ENCODE assay signal across 17 cellular contexts in the genomic region with DNA sequence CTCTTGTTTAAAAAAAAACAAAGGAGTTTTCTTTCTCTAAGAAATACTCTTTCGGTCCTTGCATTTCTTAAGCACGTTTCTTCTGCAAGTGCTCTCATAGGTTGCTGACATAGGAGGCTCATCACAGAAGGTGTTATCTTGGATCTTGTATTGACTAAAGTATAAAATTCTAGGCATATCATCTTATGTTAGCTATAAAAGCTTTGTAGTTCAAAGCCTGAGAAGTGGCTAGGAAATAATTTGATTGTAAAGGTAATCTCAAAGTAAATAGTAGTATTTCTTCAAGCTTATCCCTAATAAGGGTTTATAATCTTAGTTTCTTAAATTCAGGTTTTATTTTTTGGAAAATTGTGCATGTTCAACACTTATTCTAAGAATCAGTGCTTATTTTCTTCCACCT.
DNase-seq lines count a peak whose midpoint lies in the region; ATAC-seq and TF ChIP-seq lines count a peak whose summit lies in the region.
"Had no signal": no experiment of that assay in that cellular context is flagged by ENCODE, and none has a peak within 500 bp of the region (broad histone marks: within the 10 kb centered on the region; RNA-seq: fewer than 3 reads in every experiment).

No MANE protein-coding gene starts in this region.

- H3K4me3 ChIP-seq in HCT116 (replicated peaks in 1 of 2; ENCODE audit: low read depth in 1 of 2, low read length in 2 of 2) (no peak overlapping the region), LNCaP clone FGC (ENCODE audit: low read depth, low read length) (no peak overlapping the region), hepatocyte (no peak overlapping the region), neuronal stem cell (ENCODE audit: low read length in 2 of 2) (no peak overlapping the region)
- H3K4me3 ChIP-seq: GM23248 had no signal

- no peaks in the 10 kb centered on the region for H3K79me2 ChIP-seq in HCT116 (ENCODE audit: insufficient read depth, low read length)
- H3K79me2 ChIP-seq in hepatocyte: no peaks in the 10 kb centered on the region

- CTCF ChIA-PET in HCT116 (lab: Charles Lee): no interaction called here

- H3K27ac ChIP-seq in HCT116 (ENCODE audit: low read depth, low read length) (no peak overlapping the region), hepatocyte (no peak overlapping the region), neuronal stem cell (replicated peaks; ENCODE audit: low read length) (no peak overlapping the region)
- H3K27ac ChIP-seq: GM23248 had no signal

- TF ChIP-seq RAD21 in HCT116 (IDR thresholded peaks at IDR 0.05; ENCODE audit: low read depth): no peak

- H3K4me1 ChIP-seq in HCT116 (ENCODE audit: control insufficient read depth in 1 of 2, insufficient read depth in 2 of 2, low read length in 2 of 2): no peaks in the 10 kb centered on the region
- H3K4me1 ChIP-seq in hepatocyte (ENCODE audit: insufficient read depth): no peaks in the 10 kb centered on the region
- peaks cover 0 to 3% of the 10 kb centered on the region in 2 donors for H3K4me1 ChIP-seq in neuronal stem cell (ENCODE audit: control insufficient read depth in 2 of 2, insufficient read depth in 1 of 2, low read depth in 1 of 2, low read length in 2 of 2)

- no peak overlapping the region for H3K18ac ChIP-seq in neuronal stem cell (ENCODE audit: low read length)

- no peaks in the 10 kb centered on the region for H3K9me3 ChIP-seq in HCT116 (ENCODE audit: control insufficient read depth in 1 of 2, insufficient read depth in 1 of 2, low read depth in 1 of 2, low read length in 2 of 2)
- no peaks in the 10 kb centered on the region for H3K9me3 ChIP-seq in hepatocyte (ENCODE audit: low read depth)
- H3K9me3 ChIP-seq in neuronal stem cell (replicated peaks in 1 of 2; ENCODE audit: control insufficient read depth in 2 of 2, insufficient read depth in 1 of 2, low read depth in 1 of 2, low read length in 2 of 2): no peaks in the 10 kb centered on the region

- H2BK120ac ChIP-seq in neuronal stem cell (ENCODE audit: low read depth, low read length): no peak overlapping the region

- H4K91ac ChIP-seq in neuronal stem cell (ENCODE audit: low read depth, low read length, poor library complexity): no peak overlapping the region

- TF ChIP-seq CTCF in HCT116 (IDR thresholded peaks at IDR 0.05 in 2 of 3, conservative IDR thresholded peaks at IDR 0.05 in 1 of 3; ENCODE audit: borderline replicate concordance in 1 of 3, insufficient read depth in 1 of 3, low read depth in 2 of 3, low read length in 2 of 3) (no peak), LNCaP clone FGC (IDR thresholded peaks at IDR 0.05; ENCODE audit: control insufficient read depth, extremely low read depth, insufficient read depth) (no peak), hepatocyte (IDR thresholded peaks at IDR 0.05; ENCODE audit: poor library complexity) (no peak)

- H4K8ac ChIP-seq in neuronal stem cell (ENCODE audit: low read depth, low read length): no peak overlapping the region

- H3K14ac ChIP-seq in neuronal stem cell (ENCODE audit: low read length): no peak overlapping the region

- no peaks in the 10 kb centered on the region for H3K27me3 ChIP-seq in HCT116 (ENCODE audit: insufficient read depth, low read length)
- H3K27me3 ChIP-seq in hepatocyte: peaks cover 3% of the 10 kb centered on the region
- no peaks in the 10 kb centered on the region for H3K27me3 ChIP-seq in neuronal stem cell (ENCODE audit: control insufficient read depth in 3 of 3, insufficient read depth in 3 of 3, low read depth in 1 of 3, low read length in 3 of 3)

- no peaks in the 10 kb centered on the region for H3K79me1 ChIP-seq in neuronal stem cell (ENCODE audit: low read depth, low read length)

- H4K20me1 ChIP-seq in HCT116 (ENCODE audit: insufficient read depth): no peaks in the 10 kb centered on the region
- no peaks in the 10 kb centered on the region for H4K20me1 ChIP-seq in hepatocyte (ENCODE audit: insufficient read depth, poor library complexity, severe bottlenecking)

- no peak overlapping the region for H2BK12ac ChIP-seq in neuronal stem cell (ENCODE audit: low read length)

- DNase-seq in HCT116 (ENCODE audit: low read depth, low spot score) (no peak), LNCaP clone FGC (ENCODE audit: low read depth) (peak; percentile 17), hepatocyte (ENCODE audit: low spot score) (peak; percentile 13), neuronal stem cell (ENCODE audit: low spot score) (no peak), RKO (ENCODE audit: low spot score) (no peak), NK-92 (lab: John Stamatoyannopoulos, UW; ENCODE audit: unreplicated experiment) (no peak)
- DNase-seq: C1 segment of cervical spinal cord; Calu3; CD4-positive, alpha-beta memory T cell; COR-L47; DMS153; DND-41; GM23248; H7; HCEC 1CT; HFFc6 had no signal

- no peak overlapping the region for H3K4ac ChIP-seq in neuronal stem cell (ENCODE audit: low read length)

- no peak overlapping the region for H2BK15ac ChIP-seq in neuronal stem cell (ENCODE audit: low read length)

- H2AK5ac ChIP-seq in neuronal stem cell (ENCODE audit: low read depth, low read length): no peak overlapping the region

- H3K9ac ChIP-seq in HCT116 (ENCODE audit: low read length) (no peak overlapping the region), neuronal stem cell (ENCODE audit: low read depth, low read length, poor library complexity) (no peak overlapping the region)
- H3K9ac ChIP-seq: GM23248 had no signal

- WGBS in hepatocyte (ENCODE audit: low lambda C conversion rate, missing lambda C conversion rate): 26% methylated on average over 2 of the region's 2 CpGs
- no CpG with 5 or more reads among the region's 2 CpGs for WGBS in neuronal stem cell (ENCODE audit: extremely low coverage in 2 of 2, insufficient read length in 2 of 2, insufficient replicate concordance in 1 of 2), 2 donors

- POLR2A ChIA-PET in HCT116 (lab: Charles Lee): no interaction called here

- RAD21 ChIA-PET in HCT116 (lab: Charles Lee; ENCODE audit: low non-redundant PET in 1 of 2, low total read pairs in 2 of 2, uncharacterized antibody in 2 of 2, unreplicated experiment in 2 of 2): no interaction called here

- BruUV-seq in HCT116 (replicated peaks; lab: Mats Ljungman, UMichigan): no TSS peak

- H3K36me3 ChIP-seq in HCT116 (ENCODE audit: control insufficient read depth in 1 of 2, insufficient read depth in 2 of 2, low read length in 2 of 2) (no peaks in the 10 kb centered on the region), hepatocyte (replicated peaks; ENCODE audit: insufficient read depth, low read depth) (no peaks in the 10 kb centered on the region), neuronal stem cell (replicated peaks in 1 of 2; ENCODE audit: control insufficient read depth in 2 of 2, insufficient read depth in 2 of 2, low read length in 2 of 2) (no peaks in the 10 kb centered on the region)

- H2BK5ac ChIP-seq in neuronal stem cell (ENCODE audit: low read length): no peak overlapping the region

- no peak overlapping the region for H3K23ac ChIP-seq in neuronal stem cell (ENCODE audit: low read depth, low read length, poor library complexity)

- TF ChIP-seq POLR2A in HCT116 (IDR thresholded peaks at IDR 0.05; ENCODE audit: borderline replicate concordance, extremely low read depth, insufficient read depth, insufficient read length): no peak

- intact Hi-C loops in HCT116 (cut with micrococcal nuclease): no loop called here

- H3K9me2 ChIP-seq in HCT116 (ENCODE audit: insufficient read depth) (no peaks in the 10 kb centered on the region), hepatocyte (replicated peaks; ENCODE audit: insufficient read depth) (no peaks in the 10 kb centered on the region)

- H2AFZ ChIP-seq in HCT116 (ENCODE audit: low read depth, low read length, poor library complexity, severe bottlenecking) (peak overlapping the region; percentile 29), hepatocyte (no peak overlapping the region), neuronal stem cell (ENCODE audit: low read length) (peak overlapping the region; percentile 68)
- H2AFZ ChIP-seq: GM23248 had no signal

- ATAC-seq in HCT116 (no peak), GM21737 (IDR thresholded peaks at IDR 0.05; ENCODE audit: unreplicated experiment) (no peak)

- H3K4me2 ChIP-seq in HCT116 (ENCODE audit: low read length) (no peak overlapping the region), hepatocyte (no peak overlapping the region), neuronal stem cell (ENCODE audit: insufficient read depth, low read length, poor library complexity, severe bottlenecking) (no peak overlapping the region)

TF ChIP-seq in HCT116, 20 proteins besides CTCF, POLR2A, EP300 and RAD21:
- TF ChIP-seq ELF1 (IDR thresholded peaks at IDR 0.05; ENCODE audit: borderline replicate concordance, low read depth) (no peak), SIN3A (IDR thresholded peaks at IDR 0.05; ENCODE audit: low read depth) (no peak), SRF (IDR thresholded peaks at IDR 0.05; ENCODE audit: low read depth) (no peak), EGR1 (IDR thresholded peaks at IDR 0.05; ENCODE audit: low read depth) (no peak)
- TF ChIP-seq, protein P1, sequence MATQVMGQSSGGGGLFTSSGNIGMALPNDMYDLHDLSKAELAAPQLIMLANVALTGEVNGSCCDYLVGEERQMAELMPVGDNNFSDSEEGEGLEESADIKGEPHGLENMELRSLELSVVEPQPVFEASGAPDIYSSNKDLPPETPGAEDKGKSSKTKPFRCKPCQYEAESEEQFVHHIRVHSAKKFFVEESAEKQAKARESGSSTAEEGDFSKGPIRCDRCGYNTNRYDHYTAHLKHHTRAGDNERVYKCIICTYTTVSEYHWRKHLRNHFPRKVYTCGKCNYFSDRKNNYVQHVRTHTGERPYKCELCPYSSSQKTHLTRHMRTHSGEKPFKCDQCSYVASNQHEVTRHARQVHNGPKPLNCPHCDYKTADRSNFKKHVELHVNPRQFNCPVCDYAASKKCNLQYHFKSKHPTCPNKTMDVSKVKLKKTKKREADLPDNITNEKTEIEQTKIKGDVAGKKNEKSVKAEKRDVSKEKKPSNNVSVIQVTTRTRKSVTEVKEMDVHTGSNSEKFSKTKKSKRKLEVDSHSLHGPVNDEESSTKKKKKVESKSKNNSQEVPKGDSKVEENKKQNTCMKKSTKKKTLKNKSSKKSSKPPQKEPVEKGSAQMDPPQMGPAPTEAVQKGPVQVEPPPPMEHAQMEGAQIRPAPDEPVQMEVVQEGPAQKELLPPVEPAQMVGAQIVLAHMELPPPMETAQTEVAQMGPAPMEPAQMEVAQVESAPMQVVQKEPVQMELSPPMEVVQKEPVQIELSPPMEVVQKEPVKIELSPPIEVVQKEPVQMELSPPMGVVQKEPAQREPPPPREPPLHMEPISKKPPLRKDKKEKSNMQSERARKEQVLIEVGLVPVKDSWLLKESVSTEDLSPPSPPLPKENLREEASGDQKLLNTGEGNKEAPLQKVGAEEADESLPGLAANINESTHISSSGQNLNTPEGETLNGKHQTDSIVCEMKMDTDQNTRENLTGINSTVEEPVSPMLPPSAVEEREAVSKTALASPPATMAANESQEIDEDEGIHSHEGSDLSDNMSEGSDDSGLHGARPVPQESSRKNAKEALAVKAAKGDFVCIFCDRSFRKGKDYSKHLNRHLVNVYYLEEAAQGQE (IDR thresholded peaks at IDR 0.05; ENCODE audit: low read depth): no peak
- TF ChIP-seq, protein P2, sequence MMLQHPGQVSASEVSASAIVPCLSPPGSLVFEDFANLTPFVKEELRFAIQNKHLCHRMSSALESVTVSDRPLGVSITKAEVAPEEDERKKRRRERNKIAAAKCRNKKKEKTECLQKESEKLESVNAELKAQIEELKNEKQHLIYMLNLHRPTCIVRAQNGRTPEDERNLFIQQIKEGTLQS (IDR thresholded peaks at IDR 0.05): no peak

Comparison
In these comparisons a context has a peak if more than half of its experiments do, and no peak if none do; other contexts are left out.
1. DNase-seq: peak in LNCaP clone FGC (single experiment) and hepatocyte (single experiment); none in HCT116 (single experiment), neuronal stem cell (single experiment), RKO (single experiment) and NK-92 (single experiment).